In genomic region chr6:43060755-43061633, GRCh38 we compare ENCODE assay signal across 10 cellular contexts. TPM values are rescaled to one million over a fixed set of nuclear protein-coding genes. Genes with fewer than 3 reads are reported as not detected.
DNase-seq lines count a peak whose midpoint lies in the region; ATAC-seq and TF ChIP-seq lines count a peak whose summit lies in the region.
"Had no signal": no experiment of that assay in that cellular context is flagged by ENCODE, and none has a peak within 500 bp of the region (broad histone marks: within the 10 kb centered on the region; RNA-seq: fewer than 3 reads in every experiment).

No MANE protein-coding gene starts in this region.

- no peaks in the 10 kb centered on the region for H3K27me3 ChIP-seq in BJ (ENCODE audit: control insufficient read depth, insufficient read depth, low read length)
- H3K27me3 ChIP-seq in duodenal mucosa (ENCODE audit: control insufficient read depth in 1 of 2, insufficient read depth in 2 of 2, low read length in 2 of 2): no peaks in the 10 kb centered on the region
- no peaks in the 10 kb centered on the region for H3K27me3 ChIP-seq in adrenal gland

- peaks cover 2% of the 10 kb centered on the region for H3K36me3 Mint-ChIP-seq in neural crest cell (ENCODE audit: low read depth)

- H3K9me3 Mint-ChIP-seq in neural crest cell: no peaks in the 10 kb centered on the region

- ATAC-seq in GM19328 (IDR thresholded peaks at IDR 0.05; ENCODE audit: unreplicated experiment): no peak

- H3K4me1 Mint-ChIP-seq in neural crest cell: peaks cover 28% of the 10 kb centered on the region

- POLR2A ChIA-PET in BJ (lab: Charles Lee): no interaction called here

- H3K4me3 Mint-ChIP-seq in neural crest cell: peak overlapping the region; percentile 99

- no peak overlapping the region for H3K27ac ChIP-seq in duodenal mucosa (ENCODE audit: low read depth, low read length)
- H3K27ac ChIP-seq in adrenal gland: no peak overlapping the region

- peaks cover 15 to 26% of the 10 kb centered on the region in 2 donors for H3K4me1 ChIP-seq in duodenal mucosa (ENCODE audit: control insufficient read depth in 1 of 2, insufficient read depth in 2 of 2, low read length in 2 of 2)
- H3K4me1 ChIP-seq in adrenal gland (replicated peaks in 1 of 2): peaks cover 13 to 16% of the 10 kb centered on the region in 2 donors

- peak overlapping the region; percentile 52 for H3K27ac Mint-ChIP-seq in neural crest cell (ENCODE audit: unreplicated experiment)

- WGBS in adrenal gland, 4 donors: 83 to 86% (median 84%) methylated on average over 12 of the region's 12 CpGs

- H3K9me3 ChIP-seq in duodenal mucosa (ENCODE audit: control insufficient read depth in 1 of 2, low read length in 2 of 2) (no peaks in the 10 kb centered on the region), adrenal gland (replicated peaks in 1 of 3) (no peaks in the 10 kb centered on the region)

- CTCF ChIA-PET in BJ (lab: Yijun Ruan, JAX): interaction anchor here (0.6 to 3.7 kb wide), 8 partner anchors 8 to 113 kb away, joined by 3 to 25 read pairs (median 4); no protein-coding TSS in a partner anchor

- H3K4me3 ChIP-seq in BJ (ENCODE audit: low read depth, low read length) (peak overlapping the region; percentile 71; the same call in 1 of the 2 replicates), LNCaP clone FGC (ENCODE audit: low read depth, low read length) (peak overlapping the region; percentile 78), duodenal mucosa (ENCODE audit: low read depth in 1 of 2, low read length in 2 of 2) (peak overlapping the region; percentile 88 to 92), adrenal gland (no peak overlapping the region)

- H3K36me3 ChIP-seq in BJ (ENCODE audit: control insufficient read depth, insufficient read depth, low read length) (peaks cover 3% of the 10 kb centered on the region; the same call in 1 of the 2 replicates), duodenal mucosa (ENCODE audit: control insufficient read depth in 1 of 2, insufficient read depth in 2 of 2, low read length in 2 of 2) (peaks cover 23 to 40% of the 10 kb centered on the region in 2 donors), adrenal gland (replicated peaks in 1 of 2) (peaks cover 0 to 27% of the 10 kb centered on the region in 2 donors)

- peak overlapping the region; percentile 40 to 89 for H3K9ac ChIP-seq in duodenal mucosa (ENCODE audit: low read depth in 1 of 2, low read length in 2 of 2)

- intact Hi-C loops in adrenal gland (cut with DNase I): loop anchor here in 1 of 2 donors (5.0 kb wide), 1 partner anchor 81 kb away; no protein-coding TSS in a partner anchor

- no peaks in the 10 kb centered on the region for H3K27me3 Mint-ChIP-seq in neural crest cell (ENCODE audit: low read depth)

- TF ChIP-seq CTCF in BJ (IDR thresholded peaks at IDR 0.05; ENCODE audit: insufficient read depth, low read depth, low read length) (no peak), LNCaP clone FGC (IDR thresholded peaks at IDR 0.05; ENCODE audit: control insufficient read depth, extremely low read depth, insufficient read depth) (no peak), neural crest cell (conservative IDR thresholded peaks at IDR 0.05) (no peak), adrenal gland (IDR thresholded peaks at IDR 0.05) (no peak)

- DNase-seq in BJ (ENCODE audit: low read depth) (no peak), LNCaP clone FGC (ENCODE audit: low read depth) (no peak), neural crest cell (ENCODE audit: low read depth, low spot score) (no peak), NCI-H128 (lab: John Stamatoyannopoulos, UW; ENCODE audit: unreplicated experiment) (no peak), adrenal gland (no peak)
- no peak for DNase-seq in activated CD8-positive, alpha-beta memory T cell treated with anti-CD3 and anti-CD28 coated beads for 24 hours
- DNase-seq: GF-D8, NCI-H524 treated with DMSO at 0.1 percent for 48 hours had no signal

- TF ChIP-seq POLR2A in adrenal gland (IDR thresholded peaks at IDR 0.05): no peak

RNA-seq across cellular contexts. Expression of gene KLC4, which starts 1.6 kb away (rescaled TPM):
- polyA plus RNA-seq in BJ (2011; rRNA removed) (13.2 and 16.8 TPM in 2 replicates), adrenal gland (10 to 100 TPM; 14.2 to 84.9 (median 47.1) TPM)
- polyA minus RNA-seq in BJ (2011; rRNA and poly(A)+ RNA removed): 8.4 and 9.5 TPM in 2 replicates
- total RNA-seq in neural crest cell (16.7 and 20.3 TPM in 2 replicates), adrenal gland (10 to 100 TPM; 16.1 to 51.9 (median 33.3) TPM)

RNA-seq across cellular contexts. Expression of gene MRPL2, which starts 1.8 kb away (rescaled TPM):
- 20.5 and 22.8 TPM in 2 replicates for polyA plus RNA-seq in BJ (2011; rRNA removed)
- 10.0 and 18.8 TPM in 2 replicates for polyA minus RNA-seq in BJ (2011; rRNA and poly(A)+ RNA removed)
- total RNA-seq in neural crest cell: 45.7 and 56.8 TPM in 2 replicates
- 100 to 1,000 TPM in 1 of 8 donors, 10 to 100 TPM in 7; 16.7 to 118 (median 75.1) TPM for total RNA-seq in adrenal gland
- polyA plus RNA-seq in adrenal gland: 100 to 1,000 TPM in 2 of 3 donors, 10 to 100 TPM in 1; 65.9 to 143 (median 124) TPM

RNA-seq across cellular contexts. Expression of gene CUL7, which starts 7.3 kb away (rescaled TPM):
- polyA plus RNA-seq in BJ (2011; rRNA removed) (31.8 and 50.7 TPM in 2 replicates), adrenal gland (10 to 100 TPM; 12.0 to 30.6 (median 19.3) TPM)
- polyA minus RNA-seq in BJ (2011; rRNA and poly(A)+ RNA removed): 49.7 and 67.8 TPM in 2 replicates
- total RNA-seq in neural crest cell (40.6 and 42.9 TPM in 2 replicates), adrenal gland (10 to 100 TPM; 17.9 to 47.2 (median 35.1) TPM)

RNA-seq across cellular contexts. Expression of gene PTK7, which starts 15.1 kb away (rescaled TPM):
- polyA plus RNA-seq in BJ (2011; rRNA removed): 187 and 362 TPM in 2 replicates
- 292 and 322 TPM in 2 replicates for polyA minus RNA-seq in BJ (2011; rRNA and poly(A)+ RNA removed)
- total RNA-seq in neural crest cell: 101 and 106 TPM in 2 replicates
- total RNA-seq in adrenal gland: 10 to 100 TPM in 3 of 8 donors, 1 to 10 TPM in 5; 2.8 to 16.7 (median 7.6) TPM
- 10 to 100 TPM in 1 of 3 donors, 1 to 10 TPM in 2; 2.8 to 14.2 (median 8.1) TPM for polyA plus RNA-seq in adrenal gland

RNA-seq across cellular contexts. Expression of gene RRP36, which starts 39.6 kb away (rescaled TPM):
- polyA plus RNA-seq in BJ (2011; rRNA removed): 43.1 and 52.7 TPM in 2 replicates
- polyA minus RNA-seq in BJ (2011; rRNA and poly(A)+ RNA removed): 20.2 and 31.9 TPM in 2 replicates
- 89.1 and 93.4 TPM in 2 replicates for total RNA-seq in neural crest cell
- 10 to 100 TPM; 37.9 to 81.6 (median 50.7) TPM for total RNA-seq in adrenal gland
- 10 to 100 TPM; 29.6 to 98.2 (median 32.1) TPM for polyA plus RNA-seq in adrenal gland

Comparison
In these comparisons a context has a peak if more than half of its experiments do, and no peak if none do; other contexts are left out.
1. H3K4me3 ChIP-seq: peak in BJ (single experiment), LNCaP clone FGC (single experiment) and duodenal mucosa (2 of 2); none in adrenal gland (0 of 4).